Comparison of ENCODE assay signal across 18 cellular contexts in the genomic region with DNA sequence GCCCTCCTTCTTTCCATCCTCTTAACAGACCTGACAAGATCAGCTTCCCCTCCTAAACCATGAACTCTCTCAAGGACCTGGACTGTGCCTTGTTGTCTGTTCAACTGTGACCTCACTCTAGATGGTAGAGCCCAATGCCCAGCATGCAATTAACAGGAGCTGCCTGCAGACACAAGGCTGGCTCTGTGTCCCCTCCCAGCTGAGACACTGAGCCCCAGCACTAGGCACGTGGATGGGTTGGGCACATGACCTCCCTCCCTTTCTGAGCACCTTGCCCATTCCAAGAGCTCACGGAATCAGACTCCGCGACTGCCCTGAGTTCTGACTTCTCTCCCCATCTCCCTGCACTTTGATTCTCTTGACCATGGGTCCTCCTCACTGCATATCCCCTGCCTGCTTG.
DNase-seq lines count a peak whose midpoint lies in the region; ATAC-seq and TF ChIP-seq lines count a peak whose summit lies in the region.
"Had no signal": no experiment of that assay in that cellular context is flagged by ENCODE, and none has a peak within 500 bp of the region (broad histone marks: within the 10 kb centered on the region; RNA-seq: fewer than 3 reads in every experiment).

No MANE protein-coding gene starts in this region.

- H3K9ac ChIP-seq in SK-N-SH: no peak overlapping the region

- H3K4me3 Mint-ChIP-seq in nephron: no peak overlapping the region
- H3K4me3 Mint-ChIP-seq: B cell; CD8-positive, alpha-beta memory T cell; HFFc6 had no signal

- CTCF ChIA-PET in SK-N-SH (lab: Yijun Ruan, JAX): interaction anchor here (0.5 to 3.2 kb wide), 4 partner anchors 14 to 393 kb away, joined by 3 to 11 read pairs (median 6); no protein-coding TSS in a partner anchor

- H3K4me1 ChIP-seq in right atrium auricular region (peaks cover 0 to 60% of the 10 kb centered on the region in 2 donors), body of pancreas (peaks cover 93% of the 10 kb centered on the region), SK-N-SH (ENCODE audit: control insufficient read depth in 1 of 2, insufficient read depth in 2 of 2, low read depth in 1 of 2, low read length in 1 of 2) (peaks cover 7 to 69% of the 10 kb centered on the region in 2 experiments; a peak in 3 of 4 replicates)

- H3K9me2 ChIP-seq in SK-N-SH: no peaks in the 10 kb centered on the region

- in situ Hi-C loops in KBM-7 (cut with MboI; ENCODE audit: low pct_unique_long_range_greater_than_20kb, low sequenced_read_pairs): no loop called here

- H3F3A ChIP-seq in SK-N-SH (replicated peaks; ENCODE audit: insufficient read depth): no peaks in the 10 kb centered on the region

- TF ChIP-seq CTCF in right atrium auricular region (IDR thresholded peaks at IDR 0.05): no peak
- no peak for TF ChIP-seq CTCF in body of pancreas (IDR thresholded peaks at IDR 0.05)
- TF ChIP-seq CTCF in nephron (IDR thresholded peaks at IDR 0.05; ENCODE audit: unreplicated experiment in 3 of 3): no peak
- TF ChIP-seq CTCF in SK-N-SH (IDR thresholded peaks at IDR 0.05): no peak

- POLR2A ChIA-PET in SK-N-SH (lab: Yijun Ruan, JAX): interaction anchor here (1.5 to 2.6 kb wide), 2 partner anchors 15 to 18 kb away, joined by 4 to 9 read pairs; no protein-coding TSS in a partner anchor

- H3K4me1 Mint-ChIP-seq in nephron: peaks cover 73% of the 10 kb centered on the region
- H3K4me1 Mint-ChIP-seq: B cell; CD8-positive, alpha-beta memory T cell had no signal

- H3K79me2 ChIP-seq in SK-N-SH (ENCODE audit: insufficient read depth): no peaks in the 10 kb centered on the region

- no peak for TF ChIP-seq EP300 in SK-N-SH (IDR thresholded peaks at IDR 0.05; ENCODE audit: borderline replicate concordance in 1 of 2, low read depth in 1 of 2, low read length in 1 of 2)

- H3K4me2 ChIP-seq in SK-N-SH: no peak overlapping the region

- H3K9me3 ChIP-seq in right atrium auricular region (no peaks in the 10 kb centered on the region), body of pancreas (no peaks in the 10 kb centered on the region), SK-N-SH (no peaks in the 10 kb centered on the region)

- H3K4me3 ChIP-seq in right atrium auricular region (no peak overlapping the region), body of pancreas (no peak overlapping the region), SK-N-SH (ENCODE audit: low read depth in 2 of 2, low read length in 1 of 2) (no peak overlapping the region)

- peak overlapping the region; percentile 30 to 48 (median 43) for H3K27ac Mint-ChIP-seq in nephron
- H3K27ac Mint-ChIP-seq: B cell, HFFc6 had no signal

- ATAC-seq in left ventricle myocardium superior (peak; percentile 2), body of pancreas (no peak)
- ATAC-seq: PC-3 had no signal

- no peaks in the 10 kb centered on the region for H3K9me3 Mint-ChIP-seq in nephron
- H3K9me3 Mint-ChIP-seq: CD8-positive, alpha-beta memory T cell; HFFc6 had no signal

- DNase-seq in left ventricle myocardium superior (no peak), right atrium auricular region (ENCODE audit: low spot score) (no peak), body of pancreas (no peak), KBM-7 (no peak), COLO829 (ENCODE audit: low spot score) (no peak), inferior parietal cortex (ENCODE audit: extremely low spot score) (no peak), SK-N-SH (no peak)
- DNase-seq: CD8-positive, alpha-beta memory T cell; EL; GOT3; HFFc6; NCI-H1436 treated with DMSO at 0.1 percent for 48 hours; NCI-H2081 treated with DMSO at 0.1 percent for 48 hours; NCI-H2227 treated with DMSO at 0.1 percent for 48 hours; PC-3 had no signal

- no peaks in the 10 kb centered on the region for H3K27me3 Mint-ChIP-seq in nephron (ENCODE audit: low read depth)
- H3K27me3 Mint-ChIP-seq: B cell; CD8-positive, alpha-beta memory T cell had no signal

- H4K20me1 ChIP-seq in SK-N-SH (ENCODE audit: insufficient read depth): no peaks in the 10 kb centered on the region

- no peaks in the 10 kb centered on the region for H3K27me3 ChIP-seq in right atrium auricular region
- H3K27me3 ChIP-seq in body of pancreas: no peaks in the 10 kb centered on the region
- no peaks in the 10 kb centered on the region for H3K27me3 ChIP-seq in SK-N-SH (ENCODE audit: insufficient read depth)

- TF ChIP-seq POLR2A in body of pancreas (IDR thresholded peaks at IDR 0.05): no peak

- TF ChIP-seq RAD21 in SK-N-SH (IDR thresholded peaks at IDR 0.05; ENCODE audit: low read length): no peak

- no peaks in the 10 kb centered on the region for H3K36me3 ChIP-seq in right atrium auricular region
- no peaks in the 10 kb centered on the region for H3K36me3 ChIP-seq in body of pancreas (replicated peaks in 1 of 2; ENCODE audit: insufficient read depth in 1 of 2, low read depth in 2 of 2)
- no peaks in the 10 kb centered on the region for H3K36me3 ChIP-seq in SK-N-SH (replicated peaks in 1 of 2; ENCODE audit: control insufficient read depth in 1 of 2, insufficient read depth in 2 of 2, low read length in 1 of 2)

- H2AFZ ChIP-seq in SK-N-SH (ENCODE audit: low read depth): no peak overlapping the region

- intact Hi-C loops in left ventricle myocardium superior (cut with micrococcal nuclease): no loop called here
- intact Hi-C loops in body of pancreas (cut with DNase I): no loop called here

- 50 to 60% methylated on average over 4 of the region's 4 CpGs for WGBS in body of pancreas, 2 donors
- WGBS in SK-N-SH (ENCODE audit: low lambda C conversion rate): 90% methylated on average over 4 of the region's 4 CpGs

- H3K27ac ChIP-seq in right atrium auricular region: peak overlapping the region in 1 of 2 donors; percentile 19
- peak overlapping the region; percentile 30 to 85 (median 71) for H3K27ac ChIP-seq in body of pancreas
- peak overlapping the region in 1 of 2 experiments; percentile 98; a peak in 2 of 4 replicates for H3K27ac ChIP-seq in SK-N-SH (ENCODE audit: low read depth in 2 of 2, low read length in 1 of 2)
- H3K27ac ChIP-seq: HL-60 had no signal

- no peaks in the 10 kb centered on the region for H3K36me3 Mint-ChIP-seq in nephron (ENCODE audit: low read depth)

TF ChIP-seq in SK-N-SH, 30 proteins besides CTCF, POLR2A, EP300 and RAD21:
- TF ChIP-seq CHD2 (IDR thresholded peaks at IDR 0.05; ENCODE audit: low read length, partially characterized antibody): no peak
- TF ChIP-seq, protein P1, sequence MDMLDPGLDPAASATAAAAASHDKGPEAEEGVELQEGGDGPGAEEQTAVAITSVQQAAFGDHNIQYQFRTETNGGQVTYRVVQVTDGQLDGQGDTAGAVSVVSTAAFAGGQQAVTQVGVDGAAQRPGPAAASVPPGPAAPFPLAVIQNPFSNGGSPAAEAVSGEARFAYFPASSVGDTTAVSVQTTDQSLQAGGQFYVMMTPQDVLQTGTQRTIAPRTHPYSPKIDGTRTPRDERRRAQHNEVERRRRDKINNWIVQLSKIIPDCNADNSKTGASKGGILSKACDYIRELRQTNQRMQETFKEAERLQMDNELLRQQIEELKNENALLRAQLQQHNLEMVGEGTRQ (IDR thresholded peaks at IDR 0.05; ENCODE audit: borderline replicate concordance, low read depth, low read length): no peak
- no peak for TF ChIP-seq TCF12 (IDR thresholded peaks at IDR 0.05)
TF ChIP-seq in SK-N-SH: peak in this region for 0.
